In the genomic region with DNA sequence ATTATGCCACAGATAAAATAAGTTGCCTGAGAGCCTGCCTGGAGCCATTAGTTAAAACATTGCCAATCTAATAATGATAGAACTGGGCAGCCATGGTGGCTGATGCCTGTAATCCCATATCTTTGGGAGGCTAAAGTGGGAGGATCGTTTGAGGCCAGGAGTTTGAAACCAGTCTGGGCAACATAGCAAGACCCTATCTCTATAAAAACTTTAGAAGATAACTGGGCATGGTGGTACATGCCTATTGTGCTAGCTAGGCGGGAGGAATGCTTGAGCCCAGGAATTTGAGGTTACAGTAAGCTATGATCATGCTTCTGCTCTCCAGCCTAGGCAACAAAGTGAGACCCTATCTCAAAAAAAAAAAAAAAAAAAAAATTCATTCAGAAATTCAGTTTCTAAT, we compare ENCODE assay signal across 18 cellular contexts. TPM values are rescaled to one million over a fixed set of nuclear protein-coding genes. Genes with fewer than 3 reads are reported as not detected.
"Had no signal": no experiment of that assay in that cellular context is flagged by ENCODE, and none has a peak within 500 bp of the region (broad histone marks: within the 10 kb centered on the region; RNA-seq: fewer than 3 reads in every experiment).

No MANE protein-coding gene starts in this region.

- H2AFZ ChIP-seq: parathyroid adenoma had no signal

- ATAC-seq: activated CD8-positive, alpha-beta T cell treated with anti-CD3 and anti-CD28 coated beads for 36 hours; left cardiac atrium; naive thymus-derived CD8-positive, alpha-beta T cell; T-cell; upper lobe of right lung had no signal

- H3K27me3 ChIP-seq: colonic mucosa, suprapubic skin, upper lobe of right lung had no signal

- H3K27me3 Mint-ChIP-seq: activated CD4-positive, alpha-beta T cell treated with anti-CD3 and anti-CD28 coated beads, Interleukin-2, amount 10 ng/mL, durations not matched to agents 24 days and 14 days; brain had no signal

- H3K27ac Mint-ChIP-seq: activated CD4-positive, alpha-beta T cell treated with anti-CD3 and anti-CD28 coated beads, Interleukin-2, amount 10 ng/mL, durations not matched to agents 24 days and 14 days; activated CD8-positive, alpha-beta T cell treated with anti-CD3 and anti-CD28 coated beads for 36 hours; activated naive CD4-positive, alpha-beta T cell treated with anti-CD3 and anti-CD28 coated beads for 36 hours; activated T-cell treated with anti-CD3 and anti-CD28 coated beads, Interleukin-2, amount 50 U/mL, for 24 hours; naive thymus-derived CD8-positive, alpha-beta T cell; stimulated activated naive CD8-positive, alpha-beta T cell treated with anti-CD3 and anti-CD28 coated beads, Interleukin-15, Interleukin-2, amounts not matched to agents 100 ng/mL and 50 ng/mL, for 24 hours; T-cell had no signal

- DNase-seq: activated CD4-positive, alpha-beta T cell treated with anti-CD3 and anti-CD28 coated beads, Interleukin-2, amount 10 ng/mL, durations not matched to agents 24 days and 14 days; activated CD4-positive, CD25-positive, alpha-beta regulatory T cell; activated CD8-positive, alpha-beta T cell treated with anti-CD3 and anti-CD28 coated beads for 36 hours; activated naive CD4-positive, alpha-beta T cell treated with anti-CD3 and anti-CD28 coated beads for 36 hours; activated T-cell treated with anti-CD3 and anti-CD28 coated beads, Interleukin-2, amount 50 U/mL, for 24 hours; central memory CD4-positive, alpha-beta T cell; colonic mucosa; erythroblast; left cardiac atrium; mesendoderm; naive thymus-derived CD8-positive, alpha-beta T cell; T-cell; T-helper 9 cell; upper lobe of right lung had no signal

- H3K36me3 ChIP-seq: colonic mucosa, suprapubic skin, upper lobe of right lung had no signal

- H3K4me3 Mint-ChIP-seq: activated CD4-positive, alpha-beta T cell treated with anti-CD3 and anti-CD28 coated beads, Interleukin-2, amount 10 ng/mL, durations not matched to agents 24 days and 14 days; activated CD8-positive, alpha-beta T cell treated with anti-CD3 and anti-CD28 coated beads for 36 hours; activated naive CD4-positive, alpha-beta T cell treated with anti-CD3 and anti-CD28 coated beads for 36 hours; activated T-cell treated with anti-CD3 and anti-CD28 coated beads, Interleukin-2, amount 50 U/mL, for 24 hours; brain; naive thymus-derived CD8-positive, alpha-beta T cell; stimulated activated naive CD8-positive, alpha-beta T cell treated with anti-CD3 and anti-CD28 coated beads, Interleukin-15, Interleukin-2, amounts not matched to agents 100 ng/mL and 50 ng/mL, for 24 hours; T-cell had no signal

- H3K79me2 ChIP-seq: parathyroid adenoma had no signal

- H3K9me3 ChIP-seq: colonic mucosa, suprapubic skin, upper lobe of right lung had no signal

- H3K4me3 ChIP-seq: colonic mucosa, suprapubic skin, upper lobe of right lung had no signal

- H3K27ac ChIP-seq: colonic mucosa, parathyroid adenoma, suprapubic skin, upper lobe of right lung had no signal

- H3K36me3 Mint-ChIP-seq: naive thymus-derived CD8-positive, alpha-beta T cell; T-cell had no signal

- H3K4me1 ChIP-seq: colonic mucosa had no signal

- H3K4me1 Mint-ChIP-seq: activated CD4-positive, alpha-beta T cell treated with anti-CD3 and anti-CD28 coated beads, Interleukin-2, amount 10 ng/mL, durations not matched to agents 24 days and 14 days; naive thymus-derived CD8-positive, alpha-beta T cell; T-cell had no signal

- H3K9ac ChIP-seq: parathyroid adenoma had no signal

- H3K9me3 Mint-ChIP-seq: activated CD4-positive, alpha-beta T cell treated with anti-CD3 and anti-CD28 coated beads, Interleukin-2, amount 10 ng/mL, durations not matched to agents 24 days and 14 days; activated CD8-positive, alpha-beta T cell treated with anti-CD3 and anti-CD28 coated beads for 36 hours; activated naive CD4-positive, alpha-beta T cell treated with anti-CD3 and anti-CD28 coated beads for 36 hours; activated T-cell treated with anti-CD3 and anti-CD28 coated beads, Interleukin-2, amount 50 U/mL, for 24 hours; stimulated activated naive CD8-positive, alpha-beta T cell treated with anti-CD3 and anti-CD28 coated beads, Interleukin-15, Interleukin-2, amounts not matched to agents 100 ng/mL and 50 ng/mL, for 24 hours; T-cell had no signal

RNA-seq across cellular contexts. Expression of a gene that starts 52.6 kb away (rescaled TPM):
- total RNA-seq: naive thymus-derived CD8-positive, alpha-beta T cell had no signal
- polyA plus RNA-seq: naive thymus-derived CD8-positive, alpha-beta T cell had no signal
